Comparison of ENCODE assay signal across 26 cellular contexts in genomic region chr17:39598047-39598481, GRCh38. TPM values are rescaled to one million over a fixed set of nuclear protein-coding genes. Genes with fewer than 3 reads are reported as not detected.
DNase-seq lines count a peak whose midpoint lies in the region; ATAC-seq, FAIRE-seq and TF ChIP-seq lines count a peak whose summit lies in the region.
"Had no signal": no experiment of that assay in that cellular context is flagged by ENCODE, and none has a peak within 500 bp of the region (broad histone marks: within the 10 kb centered on the region; RNA-seq: fewer than 3 reads in every experiment).

No MANE protein-coding gene starts in this region.

- TF ChIP-seq RAD21 in K562 (CRISPR knock-in tag; conservative IDR thresholded peaks at IDR 0.05 in 1 of 2, IDR thresholded peaks at IDR 0.05 in 1 of 2) = no peak

- H3K27ac Mint-ChIP-seq in activated T-helper 1 cell treated with anti-CD3 and anti-CD28 coated beads, Interleukin-12 subunit alpha, Interleukin-12 subunit beta, Interleukin-2, Interleukin-4 antibody, amounts not matched to agents 30 ng/mL and 10 ng/mL and 1 ng/mL, durations not matched to agents 14 hours and 24 hours and 36 hours = no peak overlapping the region
- H3K27ac Mint-ChIP-seq: activated CD8-positive, alpha-beta T cell treated with anti-CD3 and anti-CD28 coated beads for 36 hours; activated T-cell treated with anti-CD3 and anti-CD28 coated beads, Interleukin-2, amount 50 U/mL, for 24 hours had no signal

- no peak for ATAC-seq in K562
- peak; percentile 57 for ATAC-seq in left lobe of liver
- no peak for ATAC-seq in GM18519 (IDR thresholded peaks at IDR 0.05; ENCODE audit: low FRiP score, unreplicated experiment)
- ATAC-seq: activated CD8-positive, alpha-beta T cell treated with anti-CD3 and anti-CD28 coated beads for 36 hours had no signal

- intact Hi-C loops in K562 (cut with micrococcal nuclease) = no loop called here
- intact Hi-C loops in activated T-helper 1 cell treated with anti-CD3 and anti-CD28 coated beads, Interleukin-12 subunit alpha, Interleukin-12 subunit beta, Interleukin-2, Interleukin-4 antibody, amounts not matched to agents 30 ng/mL and 10 ng/mL and 1 ng/mL, durations not matched to agents 14 hours and 24 hours and 36 hours (cut with micrococcal nuclease) = no loop called here

- TF ChIP-seq EP300 in K562 (IDR thresholded peaks at IDR 0.05; ENCODE audit: low read length) = no peak

- H3K4me1 ChIP-seq in K562 (replicated peaks in 1 of 2; ENCODE audit: control insufficient read depth in 2 of 2, insufficient read depth in 2 of 2, low read length in 2 of 2) = peaks cover 0 to 24% of the 10 kb centered on the region in 2 experiments; a peak in 1 of 5 replicates

- TF ChIP-seq CTCF in K562 (IDR thresholded peaks at IDR 0.05 in 2 of 3, conservative IDR thresholded peaks at IDR 0.05 in 1 of 3; ENCODE audit: insufficient read depth in 2 of 3, low read depth in 1 of 3, low read length in 3 of 3) = no peak

- no TSS peak for BruUV-seq in K562 (replicated peaks; lab: Mats Ljungman, UMichigan)

- no peaks in the 10 kb centered on the region; the same call in none of the 2 replicates for H4K20me1 ChIP-seq in K562 (replicated peaks; ENCODE audit: control insufficient read depth, insufficient read depth, low read length)

- H3K4me2 ChIP-seq in K562 (ENCODE audit: insufficient read depth, low read length) = no peak overlapping the region

- H3K9me3 Mint-ChIP-seq in activated T-helper 1 cell treated with anti-CD3 and anti-CD28 coated beads, Interleukin-12 subunit alpha, Interleukin-12 subunit beta, Interleukin-2, Interleukin-4 antibody, amounts not matched to agents 30 ng/mL and 10 ng/mL and 1 ng/mL, durations not matched to agents 14 hours and 24 hours and 36 hours = no peaks in the 10 kb centered on the region
- H3K9me3 Mint-ChIP-seq: activated CD8-positive, alpha-beta T cell treated with anti-CD3 and anti-CD28 coated beads for 36 hours; activated T-cell treated with anti-CD3 and anti-CD28 coated beads, Interleukin-2, amount 50 U/mL, for 24 hours; CD8-positive, alpha-beta memory T cell; central memory CD8-positive, alpha-beta T cell had no signal

- H3K36me3 Mint-ChIP-seq in activated T-helper 1 cell treated with anti-CD3 and anti-CD28 coated beads, Interleukin-12 subunit alpha, Interleukin-12 subunit beta, Interleukin-2, Interleukin-4 antibody, amounts not matched to agents 30 ng/mL and 10 ng/mL and 1 ng/mL, durations not matched to agents 14 hours and 24 hours and 36 hours (ENCODE audit: low read depth) = peaks cover 3% of the 10 kb centered on the region

- H3K9ac ChIP-seq in K562 (ENCODE audit: insufficient read depth in 1 of 2, low read depth in 2 of 2, low read length in 2 of 2) = no peak overlapping the region

- no peak overlapping the region for H2AFZ ChIP-seq in K562 (ENCODE audit: low read depth, low read length)

- peak; percentile 5 for DNase-seq in COLO668 (lab: John Stamatoyannopoulos, UW; ENCODE audit: unreplicated experiment)
- DNase-seq in H7 = peak; percentile 52
- DNase-seq in K562 (ENCODE audit: extremely low read depth in 1 of 4, low spot score in 3 of 4) = peak in 1 of 4 experiments; percentile 28
- DNase-seq in left lobe of liver (ENCODE audit: low spot score) = no peak
- no peak for DNase-seq in activated gamma-delta T cell treated with Interleukin-2 at 50 U/mL for 16 hours
- no peak for DNase-seq in activated T-helper 1 cell treated with anti-CD3 and anti-CD28 coated beads, Interleukin-12 subunit alpha, Interleukin-12 subunit beta, Interleukin-2, Interleukin-4 antibody, amounts not matched to agents 30 ng/mL and 10 ng/mL and 1 ng/mL, durations not matched to agents 14 hours and 24 hours and 36 hours (ENCODE audit: low spot score)
- DNase-seq: activated CD8-positive, alpha-beta T cell treated with anti-CD3 and anti-CD28 coated beads for 36 hours; activated naive CD4-positive, alpha-beta T cell treated with anti-CD3 and anti-CD28 coated beads, Interleukin-2, amount 50 U/mL, for 16 hours; activated T-cell treated with anti-CD3 and anti-CD28 coated beads, Interleukin-2, amount 50 U/mL, for 24 hours; CD8-positive, alpha-beta memory T cell; kidney glomerular epithelial cell; mammary epithelial cell; NCI-H1436; NCI-H524 treated with DMSO at 0.1 percent for 48 hours; SW 1271 had no signal

- H3K27me3 Mint-ChIP-seq in activated T-helper 1 cell treated with anti-CD3 and anti-CD28 coated beads, Interleukin-12 subunit alpha, Interleukin-12 subunit beta, Interleukin-2, Interleukin-4 antibody, amounts not matched to agents 30 ng/mL and 10 ng/mL and 1 ng/mL, durations not matched to agents 14 hours and 24 hours and 36 hours (ENCODE audit: insufficient read depth) = peaks cover 83% of the 10 kb centered on the region

- no peaks in the 10 kb centered on the region for H3K79me2 ChIP-seq in K562 (ENCODE audit: control insufficient read depth, insufficient read depth, low read length)

- in situ Hi-C loops in K562 (cut with MboI) = no loop called here

- no peak for FAIRE-seq in K562 (lab: Jason Lieb, UNC)
- FAIRE-seq: GM19239 had no signal

- no peaks in the 10 kb centered on the region for H3K36me3 ChIP-seq in H7 (replicated peaks; ENCODE audit: control insufficient read depth, insufficient read depth, low read length)
- no peaks in the 10 kb centered on the region for H3K36me3 ChIP-seq in K562 (ENCODE audit: control insufficient read depth, insufficient read depth, low read length)
- H3K36me3 ChIP-seq: ascending aorta, esophagus muscularis mucosa had no signal

- POLR2A ChIA-PET in K562 (lab: Yijun Ruan, JAX) = no interaction called here

- TF ChIP-seq POLR2A in K562 (conservative IDR thresholded peaks at IDR 0.05) = no peak

- H3K9me1 ChIP-seq in K562 (ENCODE audit: control insufficient read depth, insufficient read depth, low read length) = no peaks in the 10 kb centered on the region

- no peak overlapping the region for H3K27ac ChIP-seq in K562 (ENCODE audit: extremely low read depth, low read depth, low read length)
- H3K27ac ChIP-seq: ascending aorta, esophagus muscularis mucosa, HL-60, skin epidermis had no signal

- no peaks in the 10 kb centered on the region for H3K9me3 ChIP-seq in K562 (replicated peaks; ENCODE audit: control insufficient read depth, insufficient read depth, low read depth, low read length)
- H3K9me3 ChIP-seq: ascending aorta, esophagus muscularis mucosa had no signal

- H3K27me3 ChIP-seq in H7 (ENCODE audit: control insufficient read depth, insufficient read depth, low read length) (peaks cover 99% of the 10 kb centered on the region), K562 (ENCODE audit: control insufficient read depth in 2 of 2, insufficient read depth in 2 of 2, low read length in 2 of 2) (peaks cover 49 to 73% of the 10 kb centered on the region in 2 experiments)

- WGBS in K562 (ENCODE audit: insufficient coverage, low coverage, missing lambda C conversion rate) = 2% methylated on average over 13 of the region's 13 CpGs

- H3K4me1 Mint-ChIP-seq in activated T-helper 1 cell treated with anti-CD3 and anti-CD28 coated beads, Interleukin-12 subunit alpha, Interleukin-12 subunit beta, Interleukin-2, Interleukin-4 antibody, amounts not matched to agents 30 ng/mL and 10 ng/mL and 1 ng/mL, durations not matched to agents 14 hours and 24 hours and 36 hours (ENCODE audit: low read depth) = peaks cover 5% of the 10 kb centered on the region

- H3K4me3 ChIP-seq in H7 (ENCODE audit: insufficient read depth, low read depth, low read length) (no peak overlapping the region), K562 (no peak overlapping the region)
- H3K4me3 ChIP-seq: ascending aorta, skin epidermis had no signal

- CTCF ChIA-PET in K562 (lab: Yijun Ruan, JAX; ENCODE audit: low intra/inter-chr PET ratio) = no interaction called here

- no peak overlapping the region for H3K4me3 Mint-ChIP-seq in activated T-helper 1 cell treated with anti-CD3 and anti-CD28 coated beads, Interleukin-12 subunit alpha, Interleukin-12 subunit beta, Interleukin-2, Interleukin-4 antibody, amounts not matched to agents 30 ng/mL and 10 ng/mL and 1 ng/mL, durations not matched to agents 14 hours and 24 hours and 36 hours
- H3K4me3 Mint-ChIP-seq: activated CD8-positive, alpha-beta T cell treated with anti-CD3 and anti-CD28 coated beads for 36 hours; activated T-cell treated with anti-CD3 and anti-CD28 coated beads, Interleukin-2, amount 50 U/mL, for 24 hours; central memory CD8-positive, alpha-beta T cell had no signal

RNA-seq across cellular contexts. Expression of gene NEUROD2, which starts 9.7 kb away (rescaled TPM):
- total RNA-seq in H7 (2014; rRNA removed; shearing (Covaris generic)) = not detected in 2 replicates
- total RNA-seq in K562 (2011; cell fraction: chromatin; rRNA removed; ENCODE audit: low replicate concordance) = not detected in 2 replicates
- not detected in 2 replicates for total RNA-seq in K562 (2011; cell fraction: nucleolus; rRNA removed)
- total RNA-seq in K562 (2011; cell fraction: nucleoplasm; rRNA removed) = not detected in 2 replicates
- not detected in 2 replicates for total RNA-seq in K562 (2014; rRNA removed)
- not detected in 2 replicates for total RNA-seq in K562 (2014; rRNA removed; fragmentation: Illumina TruSeq; extraction: Trizol)
- total RNA-seq in K562 (2015; rRNA removed; fragmentation: Illumina TruSeq; extraction: Trizol) = not detected in 2 replicates
- total RNA-seq in K562 (2021) = not detected in 2 replicates
- polyA plus RNA-seq in K562 (2011; rRNA removed) = not detected in 2 replicates
- not detected in 2 replicates for polyA plus RNA-seq in K562 (2011; cell fraction: cytosol; rRNA removed)
- polyA plus RNA-seq in K562 (2011; cell fraction: nucleus; rRNA removed) = not detected in 2 replicates
- 0.01 TPM in 1 of 2 replicates, not detected in the other for polyA plus RNA-seq in K562 (2012)
- polyA plus RNA-seq in K562 (2014; fragmentation: Illumina TruSeq; extraction: Trizol) = not detected in 2 replicates
- not detected for polyA plus RNA-seq in K562 (2014; fragmentation: Nextera tagmentation; extraction: Ambion mirVana)
- polyA plus RNA-seq in K562 (2014; rRNA removed) = not detected in 2 replicates
- polyA minus RNA-seq in K562 (2011; rRNA and poly(A)+ RNA removed) = not detected in 2 replicates
- not detected in 2 replicates for polyA minus RNA-seq in K562 (2011; cell fraction: cytosol; rRNA and poly(A)+ RNA removed)
- not detected in 2 replicates for polyA minus RNA-seq in K562 (2011; cell fraction: nucleus; rRNA and poly(A)+ RNA removed)
- total RNA-seq in left lobe of liver = not detected
- not detected in 2 replicates for total RNA-seq in activated T-helper 1 cell treated with anti-CD3 and anti-CD28 coated beads, Interleukin-12 subunit alpha, Interleukin-12 subunit beta, Interleukin-2, Interleukin-4 antibody, amounts not matched to agents 30 ng/mL and 10 ng/mL and 1 ng/mL, durations not matched to agents 14 hours and 24 hours and 36 hours
- total RNA-seq: activated CD8-positive, alpha-beta T cell treated with anti-CD3 and anti-CD28 coated beads for 36 hours; ascending aorta; CD8-positive, alpha-beta memory T cell; Daoy; esophagus muscularis mucosa; mammary epithelial cell; MCF 10A; OCI-LY7; pulmonary artery endothelial cell had no signal
- polyA plus RNA-seq: CD8-positive, alpha-beta memory T cell; mammary epithelial cell had no signal

RNA-seq across cellular contexts. Expression of gene PPP1R1B, which starts 28.7 kb away (rescaled TPM):
- total RNA-seq in H7 (2014; rRNA removed; shearing (Covaris generic)) = 8.3 and 11.8 TPM in 2 replicates
- not detected in 2 replicates for total RNA-seq in K562 (2011; cell fraction: chromatin; rRNA removed; ENCODE audit: low replicate concordance)
- total RNA-seq in K562 (2011; cell fraction: nucleolus; rRNA removed) = not detected in 2 replicates
- total RNA-seq in K562 (2011; cell fraction: nucleoplasm; rRNA removed) = not detected in 2 replicates
- total RNA-seq in K562 (2014; rRNA removed) (not detected in 2 replicates), K562 (2014; rRNA removed; fragmentation: Illumina TruSeq; extraction: Trizol) (0.07 TPM in 1 of 2 replicates, not detected in the other), K562 (2015; rRNA removed; fragmentation: Illumina TruSeq; extraction: Trizol) (not detected in 2 replicates), K562 (2021) (0.18 TPM in 1 of 2 replicates, not detected in the other), left lobe of liver (0.60 TPM)
- polyA plus RNA-seq in K562 (2011; rRNA removed) (0.10 TPM in 1 of 2 replicates, not detected in the other), K562 (2014; fragmentation: Illumina TruSeq; extraction: Trizol) (0.10 TPM in 1 of 2 replicates, not detected in the other), K562 (2014; fragmentation: Nextera tagmentation; extraction: Ambion mirVana) (under 1 TPM in 1 of 2 experiments, not detected in 1; 0.07 TPM), K562 (2014; rRNA removed) (not detected in 2 replicates)
- 0.15 TPM in 1 of 2 replicates, not detected in the other for polyA plus RNA-seq in K562 (2011; cell fraction: cytosol; rRNA removed)
- polyA plus RNA-seq in K562 (2011; cell fraction: nucleus; rRNA removed) = 0.07 TPM in 1 of 2 replicates, not detected in the other
- polyA plus RNA-seq in K562 (2012) = 0.06 and 0.14 TPM in 2 replicates
- not detected in 2 replicates for polyA minus RNA-seq in K562 (2011; rRNA and poly(A)+ RNA removed)
- not detected in 2 replicates for polyA minus RNA-seq in K562 (2011; cell fraction: cytosol; rRNA and poly(A)+ RNA removed)
- not detected in 2 replicates for polyA minus RNA-seq in K562 (2011; cell fraction: nucleus; rRNA and poly(A)+ RNA removed)
- not detected in 2 replicates for total RNA-seq in activated T-helper 1 cell treated with anti-CD3 and anti-CD28 coated beads, Interleukin-12 subunit alpha, Interleukin-12 subunit beta, Interleukin-2, Interleukin-4 antibody, amounts not matched to agents 30 ng/mL and 10 ng/mL and 1 ng/mL, durations not matched to agents 14 hours and 24 hours and 36 hours
- total RNA-seq: activated CD8-positive, alpha-beta T cell treated with anti-CD3 and anti-CD28 coated beads for 36 hours; CD8-positive, alpha-beta memory T cell; Daoy; MCF 10A; OCI-LY7; pulmonary artery endothelial cell had no signal
- polyA plus RNA-seq: CD8-positive, alpha-beta memory T cell had no signal

RNA-seq across cellular contexts. Expression of gene STARD3, which starts 38.9 kb away (rescaled TPM):
- 55.6 and 66.3 TPM in 2 replicates for total RNA-seq in H7 (2014; rRNA removed; shearing (Covaris generic))
- 89.9 and 212 TPM in 2 replicates for total RNA-seq in K562 (2011; cell fraction: chromatin; rRNA removed; ENCODE audit: low replicate concordance)
- total RNA-seq in K562 (2011; cell fraction: nucleolus; rRNA removed) = 162 and 190 TPM in 2 replicates
- 132 TPM in 2 replicates for total RNA-seq in K562 (2011; cell fraction: nucleoplasm; rRNA removed)
- total RNA-seq in K562 (2014; rRNA removed) (41.1 and 46.0 TPM in 2 replicates), K562 (2014; rRNA removed; fragmentation: Illumina TruSeq; extraction: Trizol) (18.6 and 22.0 TPM in 2 replicates), K562 (2015; rRNA removed; fragmentation: Illumina TruSeq; extraction: Trizol) (31.6 and 32.1 TPM in 2 replicates), K562 (2021) (60.2 and 69.3 TPM in 2 replicates), left lobe of liver (27.3 TPM)
- polyA plus RNA-seq in K562 (2011; rRNA removed) (64.4 and 64.9 TPM in 2 replicates), K562 (2014; fragmentation: Illumina TruSeq; extraction: Trizol) (51.1 and 62.4 TPM in 2 replicates), K562 (2014; fragmentation: Nextera tagmentation; extraction: Ambion mirVana) (1 to 10 TPM in 1 of 2 experiments, under 1 TPM in 1; 0.63 to 1.9 TPM), K562 (2014; rRNA removed) (79.9 and 87.0 TPM in 2 replicates)
- 45.8 and 114 TPM in 2 replicates for polyA plus RNA-seq in K562 (2011; cell fraction: cytosol; rRNA removed)
- 254 and 418 TPM in 2 replicates for polyA plus RNA-seq in K562 (2011; cell fraction: nucleus; rRNA removed)
- 58.5 and 83.7 TPM in 2 replicates for polyA plus RNA-seq in K562 (2012)
- polyA minus RNA-seq in K562 (2011; rRNA and poly(A)+ RNA removed) = 27.4 and 54.1 TPM in 2 replicates
- 25.1 and 39.6 TPM in 2 replicates for polyA minus RNA-seq in K562 (2011; cell fraction: cytosol; rRNA and poly(A)+ RNA removed)
- 62.2 and 85.6 TPM in 2 replicates for polyA minus RNA-seq in K562 (2011; cell fraction: nucleus; rRNA and poly(A)+ RNA removed)
- 54.7 and 65.3 TPM in 2 replicates for total RNA-seq in activated T-helper 1 cell treated with anti-CD3 and anti-CD28 coated beads, Interleukin-12 subunit alpha, Interleukin-12 subunit beta, Interleukin-2, Interleukin-4 antibody, amounts not matched to agents 30 ng/mL and 10 ng/mL and 1 ng/mL, durations not matched to agents 14 hours and 24 hours and 36 hours

Comparison
In these comparisons a context has a peak if more than half of its experiments do, and no peak if none do; other contexts are left out.
1. DNase-seq: peak in COLO668 (single experiment) and H7 (single experiment); none in left lobe of liver (single experiment), activated gamma-delta T cell treated with Interleukin-2 at 50 U/mL for 16 hours (single experiment) and activated T-helper 1 cell treated with anti-CD3 and anti-CD28 coated beads, Interleukin-12 subunit alpha, Interleukin-12 subunit beta, Interleukin-2, Interleukin-4 antibody, amounts not matched to agents 30 ng/mL and 10 ng/mL and 1 ng/mL, durations not matched to agents 14 hours and 24 hours and 36 hours (single experiment).